Comparison of ENCODE assay signal across 1 cellular context in genomic region chr19:15379083-15379995, GRCh38.
TF ChIP-seq lines count a peak whose summit lies in the region.

Gene AKAP8, minus strand, starts transcription at chr19:15379787. Its CDS starts 56 bp downstream, at chr19:15379731.

TF ChIP-seq in HepG2, 621 proteins besides CTCF, POLR2A, EP300 and RAD21 (continued from another document and continues in another):
- no peak for TF ChIP-seq HNF1B (CRISPR knock-in tag; IDR thresholded peaks at IDR 0.05)
- no peak for TF ChIP-seq TAF15 (IDR thresholded peaks at IDR 0.05; ENCODE audit: low read depth, low read length, poor library complexity, severe bottlenecking)
- TF ChIP-seq XRCC5 (optimal IDR thresholded peaks at IDR 0.05; ENCODE audit: low read length) = no peak
- no peak for TF ChIP-seq ZBTB40 (IDR thresholded peaks at IDR 0.05)
- no peak for TF ChIP-seq ZBTB40 (CRISPR knock-in tag; IDR thresholded peaks at IDR 0.05)
- TF ChIP-seq ZMAT3 (CRISPR knock-in tag; conservative IDR thresholded peaks at IDR 0.05) = peak; percentile 71; the same call in 1 of the 2 replicates
- no peak; the same call in 1 of the 2 replicates for TF ChIP-seq ZSCAN20 (CRISPR knock-in tag; IDR thresholded peaks at IDR 0.05; ENCODE audit: borderline replicate concordance)
- no peak for TF ChIP-seq PAWR (CRISPR knock-in tag; IDR thresholded peaks at IDR 0.05; ENCODE audit: borderline replicate concordance)
- peak; percentile 91 for TF ChIP-seq RBFOX2 (IDR thresholded peaks at IDR 0.05; ENCODE audit: low read depth, low read length)
- TF ChIP-seq ZNF629 (CRISPR knock-in tag; conservative IDR thresholded peaks at IDR 0.05) = no peak
- no peak for TF ChIP-seq ZNF572 (CRISPR knock-in tag; IDR thresholded peaks at IDR 0.05)
- TF ChIP-seq SRF (IDR thresholded peaks at IDR 0.05; ENCODE audit: low read depth, low read length) = no peak
- TF ChIP-seq ZNF703 (CRISPR knock-in tag; IDR thresholded peaks at IDR 0.05; ENCODE audit: borderline replicate concordance) = no peak
- TF ChIP-seq SATB2 (CRISPR knock-in tag; IDR thresholded peaks at IDR 0.05) = no peak
- no peak; the same call in 1 of the 2 replicates for TF ChIP-seq ZNF275 (CRISPR knock-in tag; IDR thresholded peaks at IDR 0.05; ENCODE audit: borderline replicate concordance)
- no peak for TF ChIP-seq CHD4 (IDR thresholded peaks at IDR 0.05; ENCODE audit: borderline replicate concordance, low read length)
- no peak for TF ChIP-seq NFE2L1 (CRISPR knock-in tag; IDR thresholded peaks at IDR 0.05; ENCODE audit: borderline replicate concordance)
- TF ChIP-seq ZNF563 (CRISPR knock-in tag; IDR thresholded peaks at IDR 0.05) = peak; percentile 19; the same call in 1 of the 2 replicates
- TF ChIP-seq NR0B2 (CRISPR knock-in tag; IDR thresholded peaks at IDR 0.05) = 0 out of 2 replicates have a peak, but pooled peaks have one; percentile 29
- TF ChIP-seq NCOA5 (CRISPR knock-in tag; IDR thresholded peaks at IDR 0.05) = no peak
- no peak for TF ChIP-seq ZNF577 (CRISPR knock-in tag; IDR thresholded peaks at IDR 0.05; ENCODE audit: borderline replicate concordance, low read depth)
- no peak for TF ChIP-seq ZNF280B (CRISPR knock-in tag; IDR thresholded peaks at IDR 0.05; ENCODE audit: borderline replicate concordance)
- peak; percentile 39; the same call in 1 of the 2 replicates for TF ChIP-seq ZNF724P (CRISPR knock-in tag; IDR thresholded peaks at IDR 0.05; ENCODE audit: borderline replicate concordance)
- no peak for TF ChIP-seq U2AF2 (IDR thresholded peaks at IDR 0.05; ENCODE audit: low read depth, low read length)
- no peak for TF ChIP-seq SP140L (CRISPR knock-in tag; IDR thresholded peaks at IDR 0.05; ENCODE audit: borderline replicate concordance)
- TF ChIP-seq FOXP4 (CRISPR knock-in tag; IDR thresholded peaks at IDR 0.05) = 0 out of 2 replicates have a peak, but pooled peaks have one; percentile 22
- TF ChIP-seq ZFX (CRISPR knock-in tag; IDR thresholded peaks at IDR 0.05; ENCODE audit: low read depth) = peak; percentile 96
- TF ChIP-seq FOXO1 (CRISPR knock-in tag; IDR thresholded peaks at IDR 0.05) = no peak
- TF ChIP-seq ZNF772 (CRISPR knock-in tag; IDR thresholded peaks at IDR 0.05) = 0 out of 2 replicates have a peak, but pooled peaks have one; percentile 20
- no peak for TF ChIP-seq MTF2 (CRISPR knock-in tag; IDR thresholded peaks at IDR 0.05; ENCODE audit: borderline replicate concordance)
- no peak for TF ChIP-seq ZFP1 (CRISPR knock-in tag; IDR thresholded peaks at IDR 0.05)
- TF ChIP-seq HNRNPH1 (optimal IDR thresholded peaks at IDR 0.05; ENCODE audit: low read depth, low read length) = peak; percentile 63
- no peak for TF ChIP-seq ZNF484 (CRISPR knock-in tag; IDR thresholded peaks at IDR 0.05; ENCODE audit: borderline replicate concordance, low read depth)
- TF ChIP-seq ERF (CRISPR knock-in tag; IDR thresholded peaks at IDR 0.05) = peak; percentile 81
- peak; percentile 54 for TF ChIP-seq HNRNPK (IDR thresholded peaks at IDR 0.05; ENCODE audit: low read depth, low read length, poor library complexity, severe bottlenecking)
- peak; percentile 64; the same call in 1 of the 2 replicates for TF ChIP-seq MED13 (CRISPR knock-in tag; IDR thresholded peaks at IDR 0.05)
- TF ChIP-seq ZXDC (CRISPR knock-in tag; IDR thresholded peaks at IDR 0.05) = peak; percentile 44
- no peak for TF ChIP-seq SNAPC2 (CRISPR knock-in tag; IDR thresholded peaks at IDR 0.05)
- TF ChIP-seq KMT2A (CRISPR knock-in tag; IDR thresholded peaks at IDR 0.05) = no peak
- TF ChIP-seq THAP9 (CRISPR knock-in tag; IDR thresholded peaks at IDR 0.05; ENCODE audit: borderline replicate concordance) = no peak
